ENCODE assay signal across 10 cellular contexts in genomic region chr2:176174850-176175728, GRCh38. TPM values are rescaled to one million over a fixed set of nuclear protein-coding genes. Genes with fewer than 3 reads are reported as not detected.
DNase-seq lines count a peak whose midpoint lies in the region; TF ChIP-seq lines count a peak whose summit lies in the region.
"Had no signal": no experiment of that assay in that cellular context is flagged by ENCODE, and none has a peak within 500 bp of the region (broad histone marks: within the 10 kb centered on the region; RNA-seq: fewer than 3 reads in every experiment).

No MANE protein-coding gene starts in this region.

- no peak for TF ChIP-seq CTCF in OCI-LY3 (IDR thresholded peaks at IDR 0.05; ENCODE audit: low read depth, low read length)
- no peak for TF ChIP-seq CTCF in progenitor cell of endocrine pancreas (IDR thresholded peaks at IDR 0.05; ENCODE audit: unreplicated experiment)
- no peak for TF ChIP-seq CTCF in prostate gland (IDR thresholded peaks at IDR 0.05)

- H3K27me3 Mint-ChIP-seq in progenitor cell of endocrine pancreas: peaks cover 98% of the 10 kb centered on the region

- no peaks in the 10 kb centered on the region for H3K36me3 ChIP-seq in OCI-LY3 (replicated peaks; ENCODE audit: low read depth, low read length)
- no peaks in the 10 kb centered on the region for H3K36me3 ChIP-seq in prostate gland

- peaks cover 12% of the 10 kb centered on the region for H3K4me1 Mint-ChIP-seq in progenitor cell of endocrine pancreas (ENCODE audit: low read depth)

- H3K79me2 ChIP-seq in OCI-LY3 (ENCODE audit: low read length): no peaks in the 10 kb centered on the region

- H3K4me2 ChIP-seq in OCI-LY3 (ENCODE audit: low read length): peak overlapping the region; percentile 60

- H3K36me3 Mint-ChIP-seq in progenitor cell of endocrine pancreas (ENCODE audit: insufficient read depth): no peaks in the 10 kb centered on the region

- intact Hi-C loops in prostate gland (cut with DNase I): no loop called here

- H3K4me1 ChIP-seq in OCI-LY3 (ENCODE audit: low read length): no peaks in the 10 kb centered on the region
- H3K4me1 ChIP-seq in prostate gland (replicated peaks): no peaks in the 10 kb centered on the region

- no peaks in the 10 kb centered on the region for H4K20me1 ChIP-seq in OCI-LY3 (ENCODE audit: insufficient read depth, low read length)

- no peak for TF ChIP-seq POLR2A in prostate gland (IDR thresholded peaks at IDR 0.05)

- peak overlapping the region; percentile 65 for H3K4me3 Mint-ChIP-seq in progenitor cell of endocrine pancreas (ENCODE audit: low read depth)

- H3K27me3 ChIP-seq in OCI-LY3 (ENCODE audit: low read depth, low read length) (0 out of 2 replicates have a peak, but pooled peaks cover under 1% of the 10 kb centered on the region), prostate gland (replicated peaks; ENCODE audit: insufficient read depth) (peaks cover 42% of the 10 kb centered on the region)

- no peaks in the 10 kb centered on the region for H3K9me3 ChIP-seq in OCI-LY3 (ENCODE audit: insufficient read depth, low read length)
- H3K9me3 ChIP-seq in prostate gland: no peaks in the 10 kb centered on the region

- H3K27ac ChIP-seq in OCI-LY3 (ENCODE audit: low read length) (no peak overlapping the region), prostate gland (no peak overlapping the region)
- H3K27ac ChIP-seq: 22Rv1 had no signal

- DNase-seq in DMS 273 (lab: John Stamatoyannopoulos, UW; ENCODE audit: unreplicated experiment): peak; percentile 72
- no peak for DNase-seq in DMS 273 treated with DMSO at 0.1 percent for 48 hours (lab: John Stamatoyannopoulos, UW)
- peak; percentile 57 to 77 for DNase-seq in hippocampal formation (lab: John Stamatoyannopoulos, UW)
- DNase-seq in progenitor cell of endocrine pancreas (ENCODE audit: low spot score, unreplicated experiment): no peak
- no peak for DNase-seq in D341Med (ENCODE audit: low spot score)
- no peak for DNase-seq in prostate gland (ENCODE audit: low spot score)
- DNase-seq in H4 (ENCODE audit: low spot score): no peak

- H3K9me3 Mint-ChIP-seq in progenitor cell of endocrine pancreas (ENCODE audit: low read depth): no peaks in the 10 kb centered on the region

- no peak overlapping the region for H3K9ac ChIP-seq in OCI-LY3 (ENCODE audit: low read length)

- WGBS in prostate gland: 30% methylated on average over 39 of the region's 44 CpGs

- no peak overlapping the region for H2AFZ ChIP-seq in OCI-LY3 (ENCODE audit: low read depth, low read length)

- H3K27ac Mint-ChIP-seq in progenitor cell of endocrine pancreas: peak overlapping the region; percentile 24

- H3K4me3 ChIP-seq in OCI-LY3 (ENCODE audit: low read length) (peak overlapping the region; percentile 55), prostate gland (no peak overlapping the region)

RNA-seq across cellular contexts. Expression of gene HOXD1, which starts 13.4 kb away (rescaled TPM):
- total RNA-seq in progenitor cell of endocrine pancreas: 0.16 TPM in 1 of 2 replicates, not detected in the other
- 1 to 10 TPM; 2.3 to 6.1 TPM for total RNA-seq in prostate gland
- total RNA-seq in H4 (2014; rRNA removed; shearing (Covaris generic)): not detected in 2 replicates
- total RNA-seq: activated CD8-positive, alpha-beta memory T cell treated with anti-CD3 and anti-CD28 coated beads for 36 hours had no signal

RNA-seq across cellular contexts. Expression of gene HOXD3, which starts 18.0 kb away (rescaled TPM):
- not detected in 2 replicates for total RNA-seq in progenitor cell of endocrine pancreas
- 1 to 10 TPM; 2.2 to 5.3 TPM for total RNA-seq in prostate gland
- total RNA-seq in H4 (2014; rRNA removed; shearing (Covaris generic)): 0.29 and 0.70 TPM in 2 replicates
- total RNA-seq: activated CD8-positive, alpha-beta memory T cell treated with anti-CD3 and anti-CD28 coated beads for 36 hours had no signal

RNA-seq across cellular contexts. Expression of gene HOXD4, which starts 23.7 kb away (rescaled TPM):
- total RNA-seq in progenitor cell of endocrine pancreas (not detected in 2 replicates), prostate gland (1 to 10 TPM; 1.2 to 6.7 TPM)
- not detected in 2 replicates for total RNA-seq in H4 (2014; rRNA removed; shearing (Covaris generic))
- total RNA-seq: activated CD8-positive, alpha-beta memory T cell treated with anti-CD3 and anti-CD28 coated beads for 36 hours had no signal

RNA-seq across cellular contexts. Expression of gene HOXD8, which starts 45.6 kb away (rescaled TPM):
- not detected in 2 replicates for total RNA-seq in progenitor cell of endocrine pancreas
- total RNA-seq in prostate gland: 10 to 100 TPM; 10.4 to 30.8 TPM
- total RNA-seq in H4 (2014; rRNA removed; shearing (Covaris generic)): not detected in 2 replicates
- total RNA-seq: activated CD8-positive, alpha-beta memory T cell treated with anti-CD3 and anti-CD28 coated beads for 36 hours had no signal

RNA-seq across cellular contexts. Expression of gene HOXD9, which starts 52.6 kb away (rescaled TPM):
- not detected in 2 replicates for total RNA-seq in progenitor cell of endocrine pancreas
- 10 to 100 TPM in 1 of 2 donors, 1 to 10 TPM in 1; 5.9 to 29.1 TPM for total RNA-seq in prostate gland
- total RNA-seq in H4 (2014; rRNA removed; shearing (Covaris generic)): 1.1 and 2.1 TPM in 2 replicates
- total RNA-seq: activated CD8-positive, alpha-beta memory T cell treated with anti-CD3 and anti-CD28 coated beads for 36 hours had no signal

Comparison
In these comparisons a context has a peak if more than half of its experiments do, and no peak if none do; other contexts are left out.
1. DNase-seq: peak in DMS 273 (single experiment) and hippocampal formation (2 of 2); none in DMS 273 treated with DMSO at 0.1 percent for 48 hours (single experiment), progenitor cell of endocrine pancreas (single experiment), D341Med (single experiment), prostate gland (single experiment) and H4 (single experiment).